Comparison of ENCODE assay signal across 8 cellular contexts in genomic region chr6:170307080-170307545, GRCh38. TPM values are rescaled to one million over a fixed set of nuclear protein-coding genes. Genes with fewer than 3 reads are reported as not detected.
A peak's percentile ranks its signal among the peaks of the same experiment; 100 is the strongest.
DNase-seq lines count a peak whose midpoint lies in the region; ATAC-seq, FAIRE-seq and TF ChIP-seq lines count a peak whose summit lies in the region.

No MANE protein-coding gene starts in this region.

- H3K4me3 Mint-ChIP-seq in WTC11: peak overlapping the region; percentile 76

- no peak for TF ChIP-seq CTCF in WTC11 (IDR thresholded peaks at IDR 0.05)

- peaks cover 18% of the 10 kb centered on the region for H3K4me1 Mint-ChIP-seq in WTC11

- ATAC-seq in WTC11 (no peak), right cardiac atrium (no peak), HG02981 (IDR thresholded peaks at IDR 0.05; ENCODE audit: unreplicated experiment) (no peak), GM19463 (IDR thresholded peaks at IDR 0.05; ENCODE audit: unreplicated experiment) (no peak)

- peaks cover 51% of the 10 kb centered on the region for H3K27me3 Mint-ChIP-seq in WTC11 (ENCODE audit: low read depth)

- peak overlapping the region; percentile 58 for H3K27ac ChIP-seq in GM23248
- peak overlapping the region; percentile 66 for H3K27ac ChIP-seq in right cardiac atrium (ENCODE audit: low read length)
- peak overlapping the region; percentile 81 to 97 for H3K27ac ChIP-seq in small intestine (ENCODE audit: low read depth in 1 of 2, low read length in 1 of 2)

- H3K27me3 ChIP-seq in GM23248 (replicated peaks; ENCODE audit: insufficient read depth) (no peaks in the 10 kb centered on the region), right cardiac atrium (ENCODE audit: control insufficient read depth, insufficient read depth) (no peaks in the 10 kb centered on the region), small intestine (ENCODE audit: control insufficient read depth in 2 of 2, insufficient read depth in 2 of 2, low read length in 2 of 2) (no peaks in the 10 kb centered on the region)

- H3K36me3 Mint-ChIP-seq in WTC11: peaks cover 38% of the 10 kb centered on the region

- POLR2A ChIA-PET in WTC11 (lab: Charles Lee): no interaction called here

- no peaks in the 10 kb centered on the region for H3K9me3 ChIP-seq in GM23248 (ENCODE audit: low read depth)
- H3K9me3 ChIP-seq in right cardiac atrium (ENCODE audit: control insufficient read depth, low read length): no peaks in the 10 kb centered on the region
- H3K9me3 ChIP-seq in small intestine (ENCODE audit: control insufficient read depth, low read depth): no peaks in the 10 kb centered on the region

- peaks cover 56% of the 10 kb centered on the region for H3K79me2 ChIP-seq in GM23248 (ENCODE audit: insufficient read depth)

- DNase-seq in GM23248 (peak; percentile 45), WTC11 (ENCODE audit: low spot score) (no peak), right cardiac atrium (no peak), small intestine (no peak), KBM-7 (no peak), NCI-H510A (lab: John Stamatoyannopoulos, UW) (no peak)

- no peaks in the 10 kb centered on the region for H3F3A ChIP-seq in GM23248 (ENCODE audit: insufficient read depth)

- H3K36me3 ChIP-seq in GM23248 (ENCODE audit: low read depth) (no peaks in the 10 kb centered on the region), small intestine (ENCODE audit: control insufficient read depth in 2 of 2, insufficient read depth in 2 of 2, low read length in 2 of 2) (no peaks in the 10 kb centered on the region)

- peak overlapping the region; percentile 99 for H3K4me2 ChIP-seq in GM23248 (ENCODE audit: unreplicated experiment)

- CTCF ChIA-PET in WTC11 (lab: Charles Lee): no interaction called here

- H4K20me1 ChIP-seq in GM23248 (ENCODE audit: insufficient read depth): peaks cover 8% of the 10 kb centered on the region

- no peaks in the 10 kb centered on the region for H3K9me2 ChIP-seq in GM23248 (ENCODE audit: insufficient read depth)

- no peak for FAIRE-seq in small intestine (lab: Jason Lieb, UNC)

- H3K9me3 Mint-ChIP-seq in WTC11: peaks cover 39% of the 10 kb centered on the region

- WGBS in GM23248 (ENCODE audit: low coverage in 1 of 2, low lambda C conversion rate in 2 of 2, missing lambda C conversion rate in 2 of 2), 2 experiments: 3 to 4% methylated on average over 15 of the region's 15 CpGs
- 8% methylated on average over 15 of the region's 15 CpGs for WGBS in right cardiac atrium
- 4 to 7% (median 5%) methylated on average over 15 of the region's 15 CpGs for WGBS in small intestine, 3 donors

- in situ Hi-C loops in GM23248 (cut with MboI) (no loop called here), KBM-7 (cut with MboI; ENCODE audit: low pct_unique_long_range_greater_than_20kb, low sequenced_read_pairs) (no loop called here)

- intact Hi-C loops in right cardiac atrium (cut with DNase I): loop anchor here in 1 of 4 donors (10.0 kb wide), 1 partner anchor 218 kb away; no protein-coding TSS in a partner anchor

- peaks cover 22% of the 10 kb centered on the region for H3K4me1 ChIP-seq in GM23248 (ENCODE audit: insufficient read depth)
- H3K4me1 ChIP-seq in right cardiac atrium (ENCODE audit: control insufficient read depth, insufficient read depth, low read length): peaks cover 9% of the 10 kb centered on the region
- peaks cover 6 to 17% of the 10 kb centered on the region in 2 donors for H3K4me1 ChIP-seq in small intestine (ENCODE audit: control insufficient read depth in 2 of 2, insufficient read depth in 1 of 2, low read depth in 1 of 2, low read length in 1 of 2)

- H3K4me3 ChIP-seq in GM23248 (peak overlapping the region; percentile 93), right cardiac atrium (ENCODE audit: low read length) (peak overlapping the region; percentile 62), small intestine (ENCODE audit: low read depth in 1 of 2, low read length in 2 of 2) (peak overlapping the region; percentile 77 to 78)

- peak overlapping the region; percentile 83 for H2AFZ ChIP-seq in GM23248

- peak overlapping the region; percentile 97 for H3K9ac ChIP-seq in GM23248

- H3K27ac Mint-ChIP-seq in WTC11: 0 out of 2 replicates have a peak overlapping the region, but pooled peaks have one; percentile 4

TF ChIP-seq in WTC11, 78 proteins besides CTCF, POLR2A, EP300 and RAD21:
- no peak for TF ChIP-seq ELF4 (CRISPR knock-in tag; IDR thresholded peaks at IDR 0.05; ENCODE audit: low read depth)
- TF ChIP-seq OVOL2 (CRISPR knock-in tag; IDR thresholded peaks at IDR 0.05; ENCODE audit: borderline replicate concordance): no peak
- no peak for TF ChIP-seq E2F4 (CRISPR knock-in tag; IDR thresholded peaks at IDR 0.05; ENCODE audit: borderline replicate concordance, low read depth)
- no peak for TF ChIP-seq JAZF1 (CRISPR knock-in tag; IDR thresholded peaks at IDR 0.05)
- TF ChIP-seq CREM (CRISPR knock-in tag; IDR thresholded peaks at IDR 0.05): no peak
- TF ChIP-seq ATF6 (CRISPR knock-in tag; IDR thresholded peaks at IDR 0.05): no peak
- no peak for TF ChIP-seq JUN (CRISPR knock-in tag; IDR thresholded peaks at IDR 0.05)
- no peak for TF ChIP-seq EMX1 (CRISPR knock-in tag; IDR thresholded peaks at IDR 0.05)
- TF ChIP-seq, protein P1, sequence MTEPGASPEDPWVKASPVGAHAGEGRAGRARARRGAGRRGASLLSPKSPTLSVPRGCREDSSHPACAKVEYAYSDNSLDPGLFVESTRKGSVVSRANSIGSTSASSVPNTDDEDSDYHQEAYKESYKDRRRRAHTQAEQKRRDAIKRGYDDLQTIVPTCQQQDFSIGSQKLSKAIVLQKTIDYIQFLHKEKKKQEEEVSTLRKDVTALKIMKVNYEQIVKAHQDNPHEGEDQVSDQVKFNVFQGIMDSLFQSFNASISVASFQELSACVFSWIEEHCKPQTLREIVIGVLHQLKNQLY (CRISPR knock-in tag; IDR thresholded peaks at IDR 0.05): no peak
- no peak for TF ChIP-seq ESRRA (CRISPR knock-in tag; IDR thresholded peaks at IDR 0.05; ENCODE audit: borderline replicate concordance)
- TF ChIP-seq ZNF219 (CRISPR knock-in tag; IDR thresholded peaks at IDR 0.05; ENCODE audit: borderline replicate concordance): no peak
- no peak; the same call in 1 of the 2 replicates for TF ChIP-seq PREB (CRISPR knock-in tag; IDR thresholded peaks at IDR 0.05; ENCODE audit: borderline replicate concordance)
- no peak for TF ChIP-seq SMAD4 (CRISPR knock-in tag; IDR thresholded peaks at IDR 0.05)
- no peak for TF ChIP-seq GTF2I (CRISPR knock-in tag; conservative IDR thresholded peaks at IDR 0.05)
TF ChIP-seq in WTC11: peak in this region for 0.

RNA-seq across cellular contexts. Expression of gene FAM120B, which starts 0.6 kb away (rescaled TPM):
- 12.0 and 17.1 TPM in 2 replicates for total RNA-seq in GM23248 (2014; rRNA removed; shearing (Covaris generic))
- polyA plus RNA-seq in GM23248 (2016; fragmentation: Nextera tagmentation; extraction: Ambion mirVana): 28.5 and 29.1 TPM in 2 replicates
- total RNA-seq in WTC11 (2021): 15.2 to 16.8 TPM (median 15.2 TPM) in 3 replicates
- total RNA-seq in right cardiac atrium: 10 to 100 TPM; 25.8 to 31.9 (median 29.5) TPM
- 10.7 TPM for polyA plus RNA-seq in right cardiac atrium
- polyA plus RNA-seq in small intestine: 10 to 100 TPM in 2 of 3 donors, 1 to 10 TPM in 1; 6.5 to 11.0 (median 10.2) TPM

RNA-seq across cellular contexts. Expression of gene DLL1, which starts 16.2 kb away (rescaled TPM):
- 0.38 and 0.86 TPM in 2 replicates for total RNA-seq in GM23248 (2014; rRNA removed; shearing (Covaris generic))
- polyA plus RNA-seq in GM23248 (2016; fragmentation: Nextera tagmentation; extraction: Ambion mirVana) (0.30 and 0.68 TPM in 2 replicates), right cardiac atrium (25.8 TPM), small intestine (10 to 100 TPM in 1 of 3 donors, 1 to 10 TPM in 1, under 1 TPM in 1; 0.81 to 16.5 (median 1.8) TPM)
- total RNA-seq in WTC11 (2021) (20.6 to 25.3 TPM (median 20.7 TPM) in 3 replicates), right cardiac atrium (10 to 100 TPM; 23.9 to 29.2 (median 27.0) TPM)

Comparison
In these comparisons a context has a peak if more than half of its experiments do, and no peak if none do; other contexts are left out.
1. RNA of gene DLL1, which starts 16.2 kb away (total RNA-seq): 23.9 to 29.2 TPM in right cardiac atrium and 20.6 to 25.3 TPM in WTC11; 0.38 to 0.86 TPM in GM23248; every median in the first group is over 10 times any median in the second.
2. Peak in every context shown above with its lines, with median percentiles within 50 percentile points of each other: H3K27ac ChIP-seq and H3K4me3 ChIP-seq.